In the genomic region with DNA sequence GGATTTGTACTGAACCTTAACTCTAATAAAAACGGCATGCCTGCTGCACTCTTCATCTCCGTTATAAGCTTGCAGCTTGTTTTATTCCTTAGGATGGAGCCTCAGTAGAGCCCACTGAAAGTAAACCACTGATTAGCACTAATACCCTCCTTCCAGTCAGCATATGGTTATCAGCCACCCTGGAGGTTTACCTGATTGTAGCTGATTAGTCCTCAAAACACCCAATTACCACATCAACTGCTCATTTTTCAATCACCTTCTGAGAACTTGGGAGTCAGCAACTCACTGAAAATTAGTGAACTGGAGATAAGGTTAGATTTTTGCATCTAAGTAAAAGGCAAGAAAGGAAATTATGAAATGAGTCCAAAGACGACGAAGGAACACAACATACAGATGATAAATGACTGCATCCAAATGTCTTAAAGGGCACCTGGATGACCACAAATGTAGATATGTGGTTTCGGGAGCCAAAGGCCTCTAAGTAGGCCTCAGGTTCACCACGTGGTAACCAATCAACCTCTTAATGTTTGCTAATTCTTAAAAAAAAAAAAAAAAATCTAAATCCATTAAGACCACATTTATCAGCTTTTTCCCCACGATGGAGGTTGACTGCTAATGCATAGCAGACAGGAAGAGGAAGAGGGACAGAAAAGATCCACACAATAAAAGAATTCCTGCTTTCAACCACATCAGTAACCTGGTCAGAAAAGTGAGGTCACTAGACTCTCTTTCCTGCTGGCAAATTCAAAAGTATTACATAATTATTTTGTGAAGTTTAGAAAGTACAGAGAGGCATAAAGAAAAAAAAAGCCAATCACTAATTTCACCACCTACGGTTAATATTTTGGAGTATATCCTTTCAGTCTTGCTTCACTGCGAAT, we compare ENCODE assay signal across 19 cellular contexts. TPM values are rescaled to one million over a fixed set of nuclear protein-coding genes. Genes with fewer than 3 reads are reported as not detected.
A peak's percentile ranks its signal among the peaks of the same experiment; 100 is the strongest.
DNase-seq lines count a peak whose midpoint lies in the region; ATAC-seq and TF ChIP-seq lines count a peak whose summit lies in the region.
"Had no signal": no experiment of that assay in that cellular context is flagged by ENCODE, and none has a peak within 500 bp of the region (broad histone marks: within the 10 kb centered on the region; RNA-seq: fewer than 3 reads in every experiment).

No MANE protein-coding gene starts in this region.

- H3K9me3 ChIP-seq in CD4-positive, alpha-beta memory T cell (ENCODE audit: control insufficient read depth in 1 of 2, low read length in 2 of 2), result no peaks in the 10 kb centered on the region
- H3K9me3 ChIP-seq: BE2C, heart right ventricle, SK-N-SH had no signal

- intact Hi-C loops in CD4-positive, alpha-beta memory T cell (cut with micrococcal nuclease), result no loop called here

- ATAC-seq in natural killer cell treated with Interleukin-12 subunit alpha and Interleukin-12 subunit beta and Interleukin-15 and Interleukin-18, amount 100 ng/mL, for 72 hours, result no peak
- ATAC-seq: activated CD8-positive, alpha-beta T cell treated with anti-CD3 and anti-CD28 coated beads for 36 hours; esophagus mucosa; heart right ventricle; Panc1 had no signal

- H3K36me3 Mint-ChIP-seq in CD4-positive, alpha-beta memory T cell, result peaks cover 0 to 6% of the 10 kb centered on the region in 2 donors
- H3K36me3 Mint-ChIP-seq in chondrocyte (ENCODE audit: low read depth), result no peaks in the 10 kb centered on the region
- H3K36me3 Mint-ChIP-seq in natural killer cell treated with Interleukin-12 subunit alpha and Interleukin-12 subunit beta and Interleukin-15 and Interleukin-18, amount 100 ng/mL, for 72 hours, result peaks cover 9% of the 10 kb centered on the region

- no peak for TF ChIP-seq CTCF in chondrocyte (IDR thresholded peaks at IDR 0.05)

- peak overlapping the region in 1 of 8 donors; percentile 52 for H3K4me3 Mint-ChIP-seq in CD4-positive, alpha-beta memory T cell
- H3K4me3 Mint-ChIP-seq in chondrocyte (ENCODE audit: unreplicated experiment), result no peak overlapping the region
- peak overlapping the region; percentile 46 for H3K4me3 Mint-ChIP-seq in natural killer cell treated with Interleukin-12 subunit alpha and Interleukin-12 subunit beta and Interleukin-15 and Interleukin-18, amount 100 ng/mL, for 72 hours
- H3K4me3 Mint-ChIP-seq: activated CD8-positive, alpha-beta T cell treated with anti-CD3 and anti-CD28 coated beads for 36 hours; dendritic cell treated with granulocyte-macrophage colony-stimulating factor and Interleukin-4, amounts not matched to agents 40 ng/mL and 50 ng/mL, for 4 days had no signal

- CTCF ChIA-PET in CD4-positive, alpha-beta memory T cell (lab: Charles Lee; ENCODE audit: partially characterized antibody), result interaction anchor here (2.9 to 6.9 kb wide), 3 partner anchors 14 to 27 kb away, joined by 10 to 113 read pairs (median 26); partner anchors contain the start of genes DCUN1D3 and LYRM1

- peak overlapping the region; percentile 47 to 93 (median 66) for H3K27ac Mint-ChIP-seq in CD4-positive, alpha-beta memory T cell
- H3K27ac Mint-ChIP-seq in chondrocyte (ENCODE audit: unreplicated experiment), result peak overlapping the region; percentile 53
- peak overlapping the region in 1 of 2 donors; percentile 77 for H3K27ac Mint-ChIP-seq in natural killer cell treated with Interleukin-12 subunit alpha and Interleukin-12 subunit beta and Interleukin-15 and Interleukin-18, amount 100 ng/mL, for 72 hours
- H3K27ac Mint-ChIP-seq: activated CD8-positive, alpha-beta T cell treated with anti-CD3 and anti-CD28 coated beads for 36 hours; dendritic cell treated with granulocyte-macrophage colony-stimulating factor and Interleukin-4, amounts not matched to agents 40 ng/mL and 50 ng/mL, for 4 days had no signal

- H3K27me3 Mint-ChIP-seq in CD4-positive, alpha-beta memory T cell, result no peaks in the 10 kb centered on the region
- H3K27me3 Mint-ChIP-seq in chondrocyte (ENCODE audit: low read depth), result no peaks in the 10 kb centered on the region
- H3K27me3 Mint-ChIP-seq in natural killer cell treated with Interleukin-12 subunit alpha and Interleukin-12 subunit beta and Interleukin-15 and Interleukin-18, amount 100 ng/mL, for 72 hours, result no peaks in the 10 kb centered on the region
- H3K27me3 Mint-ChIP-seq: activated CD8-positive, alpha-beta T cell treated with anti-CD3 and anti-CD28 coated beads for 36 hours; dendritic cell treated with granulocyte-macrophage colony-stimulating factor and Interleukin-4, amounts not matched to agents 40 ng/mL and 50 ng/mL, for 4 days had no signal

- no peaks in the 10 kb centered on the region for H3K27me3 ChIP-seq in CD4-positive, alpha-beta memory T cell (ENCODE audit: insufficient read depth, low read length)
- H3K27me3 ChIP-seq: BE2C, heart right ventricle had no signal

- DNase-seq in CD4-positive, alpha-beta memory T cell, result no peak
- DNase-seq in NCI-H82 (lab: John Stamatoyannopoulos, UW) (peak; percentile 76), chondrocyte (ENCODE audit: low spot score) (no peak), NCI-H1105 (lab: John Stamatoyannopoulos, UW) (no peak), NOMO-1 (lab: John Stamatoyannopoulos, UW; ENCODE audit: unreplicated experiment in 2 of 2) (no peak), COLO668 (lab: John Stamatoyannopoulos, UW; ENCODE audit: unreplicated experiment) (no peak), MV-4-11 (lab: John Stamatoyannopoulos, UW) (no peak)
- no peak for DNase-seq in natural killer cell treated with Interleukin-12 subunit alpha and Interleukin-12 subunit beta and Interleukin-15 and Interleukin-18, amount 100 ng/mL, for 72 hours (ENCODE audit: low spot score)
- DNase-seq: activated CD8-positive, alpha-beta T cell treated with anti-CD3 and anti-CD28 coated beads for 36 hours; amygdala; BE2C; DMS79 treated with DMSO at 0.1 percent for 48 hours; heart right ventricle; KG1; NCI-H510A treated with DMSO at 0.1 percent for 48 hours; SK-N-SH had no signal

- no peaks in the 10 kb centered on the region for H3K36me3 ChIP-seq in CD4-positive, alpha-beta memory T cell (ENCODE audit: insufficient read depth, low read length)
- H3K36me3 ChIP-seq: BE2C, heart right ventricle had no signal

- H3K4me1 ChIP-seq in CD4-positive, alpha-beta memory T cell (ENCODE audit: insufficient read depth, low read length), result peaks cover 39% of the 10 kb centered on the region

- peaks cover 0 to 1% (median 0%) of the 10 kb centered on the region in 8 donors for H3K9me3 Mint-ChIP-seq in CD4-positive, alpha-beta memory T cell
- peaks cover 4% of the 10 kb centered on the region for H3K9me3 Mint-ChIP-seq in chondrocyte (ENCODE audit: low read depth)
- no peaks in the 10 kb centered on the region for H3K9me3 Mint-ChIP-seq in natural killer cell treated with Interleukin-12 subunit alpha and Interleukin-12 subunit beta and Interleukin-15 and Interleukin-18, amount 100 ng/mL, for 72 hours
- H3K9me3 Mint-ChIP-seq: activated CD8-positive, alpha-beta T cell treated with anti-CD3 and anti-CD28 coated beads for 36 hours; dendritic cell treated with granulocyte-macrophage colony-stimulating factor and Interleukin-4, amounts not matched to agents 40 ng/mL and 50 ng/mL, for 4 days had no signal

- POLR2A ChIA-PET in CD4-positive, alpha-beta memory T cell (lab: Charles Lee; ENCODE audit: partially characterized antibody), result interaction anchor here (0.5 kb wide), 1 partner anchor 19 kb away, joined by 3 read pairs; no protein-coding TSS in a partner anchor

- no peak overlapping the region for H3K4me3 ChIP-seq in CD4-positive, alpha-beta memory T cell (ENCODE audit: low read length in 2 of 2)
- H3K4me3 ChIP-seq: heart right ventricle had no signal

- H3K27ac ChIP-seq in CD4-positive, alpha-beta memory T cell (ENCODE audit: low read depth, low read length), result no peak overlapping the region

- H3K4me1 Mint-ChIP-seq in CD4-positive, alpha-beta memory T cell, result peaks cover 29 to 39% (median 35%) of the 10 kb centered on the region in 4 donors
- peaks cover 89% of the 10 kb centered on the region for H3K4me1 Mint-ChIP-seq in chondrocyte (ENCODE audit: low read depth)
- peaks cover 65 to 80% of the 10 kb centered on the region in 2 donors for H3K4me1 Mint-ChIP-seq in natural killer cell treated with Interleukin-12 subunit alpha and Interleukin-12 subunit beta and Interleukin-15 and Interleukin-18, amount 100 ng/mL, for 72 hours (ENCODE audit: low read depth in 2 of 2)

RNA-seq across cellular contexts. Expression of gene DCUN1D3, which starts 28.0 kb away (rescaled TPM):
- total RNA-seq in CD4-positive, alpha-beta memory T cell, result 1 to 10 TPM; 6.2 to 7.5 TPM
- 1 to 10 TPM in 1 of 2 donors, under 1 TPM in 1; 0.11 to 1.1 TPM for polyA plus RNA-seq in CD4-positive, alpha-beta memory T cell
- 40.9 to 46.0 TPM (median 44.4 TPM) in 3 replicates for total RNA-seq in chondrocyte
- 10 to 100 TPM; 36.7 to 47.4 TPM for total RNA-seq in natural killer cell treated with Interleukin-12 subunit alpha and Interleukin-12 subunit beta and Interleukin-15 and Interleukin-18, amount 100 ng/mL, for 72 hours

RNA-seq across cellular contexts. Expression of gene LYRM1, which starts 28.4 kb away (rescaled TPM):
- total RNA-seq in CD4-positive, alpha-beta memory T cell, result 10 to 100 TPM; 25.8 to 27.4 TPM
- 10 to 100 TPM; 42.0 to 54.3 TPM for polyA plus RNA-seq in CD4-positive, alpha-beta memory T cell
- 18.1 to 20.1 TPM (median 18.5 TPM) in 3 replicates for total RNA-seq in chondrocyte
- total RNA-seq in natural killer cell treated with Interleukin-12 subunit alpha and Interleukin-12 subunit beta and Interleukin-15 and Interleukin-18, amount 100 ng/mL, for 72 hours, result 10 to 100 TPM; 39.0 to 52.2 TPM
